15 cellular contexts compared by ENCODE assay signal in genomic region chr15:81061490-81062235, GRCh38.
DNase-seq lines count a peak whose midpoint lies in the region; ATAC-seq and TF ChIP-seq lines count a peak whose summit lies in the region.
"Had no signal": no experiment of that assay in that cellular context is flagged by ENCODE, and none has a peak within 500 bp of the region (broad histone marks: within the 10 kb centered on the region; RNA-seq: fewer than 3 reads in every experiment).

No MANE protein-coding gene starts in this region.

- H3K27ac ChIP-seq in IMR-90 (ENCODE audit: insufficient read depth, low read length): no peak overlapping the region
- H3K27ac ChIP-seq: A549 had no signal

- H3K23ac ChIP-seq in IMR-90 (ENCODE audit: low read depth, low read length): no peak overlapping the region

- H2BK120ac ChIP-seq in IMR-90 (ENCODE audit: low read depth, low read length): no peak overlapping the region

- peaks cover 4% of the 10 kb centered on the region for H3K27me3 ChIP-seq in IMR-90 (ENCODE audit: control insufficient read depth, insufficient read depth, low read length)
- H3K27me3 ChIP-seq: BE2C had no signal

- H4K5ac ChIP-seq in IMR-90 (ENCODE audit: low read depth, low read length): no peak overlapping the region

- peaks cover 2% of the 10 kb centered on the region; the same call in 1 of the 2 replicates for H3K9me3 ChIP-seq in IMR-90 (ENCODE audit: control insufficient read depth, insufficient read depth, low read length)
- H3K9me3 ChIP-seq: BE2C had no signal

- no peaks in the 10 kb centered on the region for H4K20me1 ChIP-seq in IMR-90 (ENCODE audit: insufficient read depth, low read length)

- intact Hi-C loops in IMR-90 (cut with micrococcal nuclease): no loop called here

- H3K79me1 ChIP-seq in IMR-90 (ENCODE audit: low read depth in 1 of 2, low read length in 2 of 2): no peaks in the 10 kb centered on the region

- H2AK5ac ChIP-seq in IMR-90 (ENCODE audit: low read depth, low read length): no peak overlapping the region

- H3K18ac ChIP-seq in IMR-90 (ENCODE audit: low read depth, low read length): no peak overlapping the region

- H3K56ac ChIP-seq in IMR-90 (ENCODE audit: extremely low read depth, insufficient read depth, low read length): no peak overlapping the region

- H3K14ac ChIP-seq in IMR-90 (replicated peaks; ENCODE audit: low read depth, low read length): no peak overlapping the region

- H3K9me1 ChIP-seq in IMR-90 (ENCODE audit: insufficient read depth, low read length): no peaks in the 10 kb centered on the region

- no peak overlapping the region for H2BK20ac ChIP-seq in IMR-90 (ENCODE audit: low read depth, low read length)

- no peak overlapping the region for H2BK5ac ChIP-seq in IMR-90 (ENCODE audit: low read depth, low read length, poor library complexity, severe bottlenecking)

- WGBS in IMR-90 (ENCODE audit: extremely low coverage in 2 of 2, insufficient read length in 1 of 2), 2 experiments: no CpG with 5 or more reads among the region's 5 CpGs

- H2AK9ac ChIP-seq in IMR-90 (replicated peaks; ENCODE audit: low read depth, low read length, poor library complexity): no peak overlapping the region

- H2BK15ac ChIP-seq in IMR-90 (ENCODE audit: low read depth, low read length): no peak overlapping the region

- no peak for TF ChIP-seq RAD21 in IMR-90 (IDR thresholded peaks at IDR 0.05; ENCODE audit: low read length)

- ATAC-seq in IMR-90 (ENCODE audit: low read depth) (no peak), HG02981 (IDR thresholded peaks at IDR 0.05; ENCODE audit: unreplicated experiment) (no peak)
- ATAC-seq: CD8-positive, alpha-beta T cell; HCT116 had no signal

- no peak overlapping the region for H3K4me2 ChIP-seq in IMR-90 (ENCODE audit: low read depth, low read length)
- H3K4me2 ChIP-seq: A549 had no signal

- no peak overlapping the region for H4K8ac ChIP-seq in IMR-90 (ENCODE audit: low read depth in 2 of 2, low read length in 2 of 2)

- peak; percentile 16 for DNase-seq in GM12865 (ENCODE audit: low read depth)
- DNase-seq in IMR-90: peak; percentile 28
- peak; percentile 17 for DNase-seq in islet precursor cell
- DNase-seq in stimulated activated CD4-positive, alpha-beta T cell treated with anti-CD3 and anti-CD28 coated beads, Interleukin-4, amount 100 ng/mL, for 24 hours: no peak
- no peak for DNase-seq in stimulated activated CD4-positive, alpha-beta T cell treated with anti-CD3 and anti-CD28 coated beads, Interleukin-15, amount 100 ng/mL, for 24 hours
- DNase-seq: BE2C; CD8-positive, alpha-beta T cell; COR-L47; DMS153; DND-41; GF-D8 had no signal

- no peaks in the 10 kb centered on the region for H3K36me3 ChIP-seq in IMR-90 (ENCODE audit: control insufficient read depth, insufficient read depth, low read length)
- H3K36me3 ChIP-seq: BE2C had no signal

- no peak overlapping the region for H3K9ac ChIP-seq in IMR-90 (ENCODE audit: low read depth, low read length)

- no peak overlapping the region for H3K4ac ChIP-seq in IMR-90 (ENCODE audit: low read depth, low read length)

- H4K91ac ChIP-seq in IMR-90 (ENCODE audit: insufficient read depth, low read depth, low read length): no peak overlapping the region

- H3K4me3 ChIP-seq in GM12865 (ENCODE audit: low read depth, low read length): no peak overlapping the region
- H3K4me3 ChIP-seq in IMR-90 (ENCODE audit: insufficient read depth, low read depth, low read length): no peak overlapping the region
- H3K4me3 ChIP-seq: A549, K562 had no signal

- TF ChIP-seq POLR2A in IMR-90 (IDR thresholded peaks at IDR 0.05; ENCODE audit: low read depth, low read length): no peak

- dilution Hi-C loops in IMR-90 (cut with HindIII; ENCODE audit: low sequenced_read_pairs, unreplicated experiment): no loop called here

- POLR2A ChIA-PET in IMR-90 (lab: Charles Lee; ENCODE audit: unreplicated experiment): no interaction called here

- no peaks in the 10 kb centered on the region for H3K4me1 ChIP-seq in IMR-90 (ENCODE audit: control insufficient read depth, insufficient read depth, low read length)
- H3K4me1 ChIP-seq: A549, BE2C had no signal

- CTCF ChIA-PET in IMR-90 (lab: Yijun Ruan, JAX): interaction anchor here (0.5 kb wide), 1 partner anchor 25 kb away, joined by 4 read pairs; no protein-coding TSS in a partner anchor

- in situ Hi-C loops in IMR-90 (cut with MboI; ENCODE audit: low sequenced_read_pairs): no loop called here

- BruUV-seq in IMR-90 (replicated peaks; lab: Mats Ljungman, UMichigan): no TSS peak

- H2AFZ ChIP-seq in IMR-90 (replicated peaks; ENCODE audit: low read length, poor library complexity): no peak overlapping the region

- no peak for TF ChIP-seq CTCF in GM12865 (IDR thresholded peaks at IDR 0.05; ENCODE audit: insufficient read depth, low read depth, low read length, missing control alignments)
- no peak for TF ChIP-seq CTCF in IMR-90 (conservative IDR thresholded peaks at IDR 0.05; ENCODE audit: low read depth, low read length)

TF ChIP-seq in IMR-90, 13 proteins besides CTCF, POLR2A, EP300 and RAD21:
- TF ChIP-seq MAZ (IDR thresholded peaks at IDR 0.05; ENCODE audit: borderline replicate concordance, low read depth, low read length) (no peak), SMC3 (IDR thresholded peaks at IDR 0.05; ENCODE audit: low read depth, low read length) (no peak), FOS (IDR thresholded peaks at IDR 0.05; ENCODE audit: low read depth, low read length) (no peak), MAFK (IDR thresholded peaks at IDR 0.05; ENCODE audit: low read depth, low read length) (no peak), MXI1 (IDR thresholded peaks at IDR 0.05; ENCODE audit: borderline replicate concordance, low read depth, low read length) (no peak), CHD1 (IDR thresholded peaks at IDR 0.05; ENCODE audit: low read depth, low read length) (no peak), RCOR1 (IDR thresholded peaks at IDR 0.05; ENCODE audit: insufficient replicate concordance, low read length) (no peak), BHLHE40 (IDR thresholded peaks at IDR 0.05; ENCODE audit: low read depth, low read length) (no peak), ELK1 (IDR thresholded peaks at IDR 0.05; ENCODE audit: borderline replicate concordance, low read depth, low read length) (no peak), RFX5 (IDR thresholded peaks at IDR 0.05; ENCODE audit: low read depth, low read length) (no peak), NFE2L2 (IDR thresholded peaks at IDR 0.05; ENCODE audit: low read depth, low read length) (no peak)
- TF ChIP-seq, protein P1, sequence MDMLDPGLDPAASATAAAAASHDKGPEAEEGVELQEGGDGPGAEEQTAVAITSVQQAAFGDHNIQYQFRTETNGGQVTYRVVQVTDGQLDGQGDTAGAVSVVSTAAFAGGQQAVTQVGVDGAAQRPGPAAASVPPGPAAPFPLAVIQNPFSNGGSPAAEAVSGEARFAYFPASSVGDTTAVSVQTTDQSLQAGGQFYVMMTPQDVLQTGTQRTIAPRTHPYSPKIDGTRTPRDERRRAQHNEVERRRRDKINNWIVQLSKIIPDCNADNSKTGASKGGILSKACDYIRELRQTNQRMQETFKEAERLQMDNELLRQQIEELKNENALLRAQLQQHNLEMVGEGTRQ (IDR thresholded peaks at IDR 0.05; ENCODE audit: low read depth, low read length): no peak

Comparison
In these comparisons a context has a peak if more than half of its experiments do, and no peak if none do; other contexts are left out.
1. DNase-seq: peak in GM12865 (single experiment), IMR-90 (single experiment) and islet precursor cell (single experiment); none in stimulated activated CD4-positive, alpha-beta T cell treated with anti-CD3 and anti-CD28 coated beads, Interleukin-4, amount 100 ng/mL, for 24 hours (single experiment) and stimulated activated CD4-positive, alpha-beta T cell treated with anti-CD3 and anti-CD28 coated beads, Interleukin-15, amount 100 ng/mL, for 24 hours (single experiment).